10 cellular contexts compared by ENCODE assay signal in genomic region chr18:37564796-37565137, GRCh38. TPM values are rescaled to one million over a fixed set of nuclear protein-coding genes. Genes with fewer than 3 reads are reported as not detected.
DNase-seq lines count a peak whose midpoint lies in the region; ATAC-seq and TF ChIP-seq lines count a peak whose summit lies in the region.
"Had no signal": no experiment of that assay in that cellular context is flagged by ENCODE, and none has a peak within 500 bp of the region (broad histone marks: within the 10 kb centered on the region; RNA-seq: fewer than 3 reads in every experiment).

No MANE protein-coding gene starts in this region.

- TF ChIP-seq POLR2A in testis (IDR thresholded peaks at IDR 0.05), result no peak

- peaks cover 4% of the 10 kb centered on the region for H3K4me1 ChIP-seq in testis
- H3K4me1 ChIP-seq: SJCRH30 had no signal

- H3K27ac ChIP-seq in caudate nucleus (ENCODE audit: low read depth, low read length) (peak overlapping the region; percentile 44), testis (no peak overlapping the region)
- H3K27ac ChIP-seq: SJCRH30 had no signal

- H3K36me3 ChIP-seq in testis (ENCODE audit: low read depth, missing control alignments), result no peaks in the 10 kb centered on the region
- H3K36me3 ChIP-seq: SJCRH30 had no signal

- H3K27me3 ChIP-seq in testis, result no peaks in the 10 kb centered on the region
- H3K27me3 ChIP-seq: SJCRH30 had no signal

- DNase-seq in NCI-H146 (lab: John Stamatoyannopoulos, UW), result peak; percentile 64
- DNase-seq in NCI-H146 treated with DMSO at 0.1 percent for 48 hours (lab: John Stamatoyannopoulos, UW; ENCODE audit: unreplicated experiment), result no peak
- DNase-seq in caudate nucleus (lab: John Stamatoyannopoulos, UW), result peak in 40 of 61 donors; percentile 10 to 71 (median 40)
- DNase-seq in kidney tubule cell (ENCODE audit: low spot score), result peak; percentile 41
- peak; percentile 85 for DNase-seq in testis
- no peak for DNase-seq in NOMO-1 treated with DMSO at 0.1 percent for 48 hours (lab: John Stamatoyannopoulos, UW; ENCODE audit: unreplicated experiment)

- H3K4me3 ChIP-seq in testis, result peak overlapping the region; percentile 49 to 59
- H3K4me3 ChIP-seq: SJCRH30 had no signal

- 0 to 1% methylated on average over 22 of the region's 22 CpGs for WGBS in testis, 2 donors

- intact Hi-C loops in testis (cut with DNase I; ENCODE audit: low total_unique reads), result no loop called here

- ATAC-seq in GM21528 (IDR thresholded peaks at IDR 0.05; ENCODE audit: low FRiP score, unreplicated experiment) (no peak), HG03457 (IDR thresholded peaks at IDR 0.05; ENCODE audit: unreplicated experiment) (no peak)

- no peaks in the 10 kb centered on the region for H3K9me3 ChIP-seq in testis
- H3K9me3 ChIP-seq: SJCRH30 had no signal

- TF ChIP-seq CTCF in testis (IDR thresholded peaks at IDR 0.05), result no peak

RNA-seq across cellular contexts. Expression of gene CELF4, which starts 0.8 kb away (rescaled TPM):
- total RNA-seq in testis, result 1 to 10 TPM; 3.9 to 4.8 TPM
- 6.3 TPM for polyA plus RNA-seq in testis (ENCODE audit: insufficient read depth, low read depth, low replicate concordance)
- total RNA-seq: SJCRH30 had no signal
- polyA plus RNA-seq: AG04450 had no signal

Comparison
In these comparisons a context has a peak if more than half of its experiments do, and no peak if none do; other contexts are left out.
1. DNase-seq: peak in NCI-H146 (single experiment), caudate nucleus (40 of 61), kidney tubule cell (single experiment) and testis (single experiment); none in NCI-H146 treated with DMSO at 0.1 percent for 48 hours (single experiment) and NOMO-1 treated with DMSO at 0.1 percent for 48 hours (single experiment).